In genomic region chr7:55969391-55969790, GRCh38 we compare ENCODE assay signal across 33 cellular contexts. TPM values are rescaled to one million over a fixed set of nuclear protein-coding genes. Genes with fewer than 3 reads are reported as not detected.
DNase-seq lines count a peak whose midpoint lies in the region; ATAC-seq and TF ChIP-seq lines count a peak whose summit lies in the region.
"Had no signal": no experiment of that assay in that cellular context is flagged by ENCODE, and none has a peak within 500 bp of the region (broad histone marks: within the 10 kb centered on the region; RNA-seq: fewer than 3 reads in every experiment).

No MANE protein-coding gene starts in this region.

- no peaks in the 10 kb centered on the region for H3K36me3 ChIP-seq in CD8-positive, alpha-beta memory T cell (ENCODE audit: insufficient read depth, low read length)
- no peaks in the 10 kb centered on the region for H3K36me3 ChIP-seq in testis (ENCODE audit: low read depth, missing control alignments)
- H3K36me3 ChIP-seq: suprapubic skin had no signal

- 88 to 93% methylated on average over 6 to 11 of the region's 11 CpGs for WGBS in testis, 2 donors

- no peaks in the 10 kb centered on the region for H3K27me3 Mint-ChIP-seq in CD8-positive, alpha-beta memory T cell
- H3K27me3 Mint-ChIP-seq in mesothelial cell of epicardium (ENCODE audit: low read depth) = no peaks in the 10 kb centered on the region
- H3K27me3 Mint-ChIP-seq in natural killer cell (ENCODE audit: low read depth in 2 of 2) = no peaks in the 10 kb centered on the region
- H3K27me3 Mint-ChIP-seq: natural killer cell treated with Interleukin-12 subunit alpha and Interleukin-12 subunit beta and Interleukin-15 and Interleukin-18, amount 100 ng/mL, for 72 hours had no signal

- peak overlapping the region in 2 of 7 donors; percentile 24 to 71 for H3K4me3 Mint-ChIP-seq in CD8-positive, alpha-beta memory T cell
- no peak overlapping the region for H3K4me3 Mint-ChIP-seq in mesothelial cell of epicardium
- H3K4me3 Mint-ChIP-seq in natural killer cell = no peak overlapping the region
- H3K4me3 Mint-ChIP-seq: CD14-positive monocyte; HFFc6; natural killer cell treated with Interleukin-12 subunit alpha and Interleukin-12 subunit beta and Interleukin-15 and Interleukin-18, amount 100 ng/mL, for 72 hours had no signal

- no peak overlapping the region for H3K4me3 ChIP-seq in CD8-positive, alpha-beta memory T cell (ENCODE audit: low read length)
- no peak overlapping the region for H3K4me3 ChIP-seq in testis
- H3K4me3 ChIP-seq: esophagus squamous epithelium, hepatocyte, lung, mucosa of descending colon, SJSA1, suprapubic skin had no signal

- H3K27ac ChIP-seq in CD8-positive, alpha-beta memory T cell (ENCODE audit: low read depth, low read length) = no peak overlapping the region
- H3K27ac ChIP-seq in testis = no peak overlapping the region
- H3K27ac ChIP-seq: 22Rv1, esophagus squamous epithelium, foreskin keratinocyte, hepatocyte, SJSA1, suprapubic skin, WERI-Rb-1 had no signal

- TF ChIP-seq CTCF in mesothelial cell of epicardium (IDR thresholded peaks at IDR 0.05; ENCODE audit: unreplicated experiment) (no peak), natural killer cell (IDR thresholded peaks at IDR 0.05) (no peak), testis (IDR thresholded peaks at IDR 0.05) (no peak)

- TF ChIP-seq POLR2A in testis (IDR thresholded peaks at IDR 0.05) = no peak

- peaks cover 34 to 57% (median 55%) of the 10 kb centered on the region in 3 donors for H3K4me1 Mint-ChIP-seq in CD8-positive, alpha-beta memory T cell
- H3K4me1 Mint-ChIP-seq in mesothelial cell of epicardium (peaks cover 19% of the 10 kb centered on the region), natural killer cell (peaks cover 17 to 31% of the 10 kb centered on the region in 2 donors)

- H3K9me3 Mint-ChIP-seq in CD8-positive, alpha-beta memory T cell = no peaks in the 10 kb centered on the region
- H3K9me3 Mint-ChIP-seq in mesothelial cell of epicardium (no peaks in the 10 kb centered on the region), natural killer cell (no peaks in the 10 kb centered on the region)
- H3K9me3 Mint-ChIP-seq: brain; CD14-positive monocyte; HFFc6; natural killer cell treated with Interleukin-12 subunit alpha and Interleukin-12 subunit beta and Interleukin-15 and Interleukin-18, amount 100 ng/mL, for 72 hours had no signal

- DNase-seq in DMS53 (lab: John Stamatoyannopoulos, UW) (peak; percentile 69), DMS53 treated with DMSO at 0.1 percent for 48 hours (lab: John Stamatoyannopoulos, UW; ENCODE audit: unreplicated experiment) (no peak), SHP77 (lab: John Stamatoyannopoulos, UW) (peak; percentile 35 to 62), mesothelial cell of epicardium (ENCODE audit: low spot score in 2 of 2, unreplicated experiment in 2 of 2) (no peak), NOMO-1 treated with DMSO at 0.1 percent for 48 hours (lab: John Stamatoyannopoulos, UW; ENCODE audit: unreplicated experiment) (no peak), natural killer cell (no peak), testis (no peak)
- DNase-seq in CD8-positive, alpha-beta memory T cell = no peak
- DNase-seq: activated CD4-positive, alpha-beta T cell treated with anti-CD3 and anti-CD28 coated beads for 48 hours; activated gamma-delta T cell treated with Interleukin-2 at 50 U/mL for 16 hours; activated T-cell treated with anti-CD3 and anti-CD28 coated beads, Interleukin-2, amount 50 U/mL, for 1 hour; amniotic stem cell; cerebellar nuclear complex; esophagus squamous epithelium; foreskin keratinocyte; HFFc6; IMR-90; mucosa of descending colon; NCI-H1048; NCI-H1694; NCI-H2171; NCI-H526; small intestine; stimulated activated naive CD4-positive, alpha-beta T cell treated with Interleukin-2 at 50 U/mL for 16 hours; WERI-Rb-1 had no signal

- CTCF ChIA-PET in CD8-positive, alpha-beta memory T cell (lab: Charles Lee) = no interaction called here

- no peaks in the 10 kb centered on the region for H3K9me3 ChIP-seq in CD8-positive, alpha-beta memory T cell (ENCODE audit: low read length)
- no peaks in the 10 kb centered on the region for H3K9me3 ChIP-seq in testis
- H3K9me3 ChIP-seq: esophagus squamous epithelium, mucosa of descending colon, SJSA1, suprapubic skin had no signal

- intact Hi-C loops in natural killer cell (cut with micrococcal nuclease) (loop anchor here (10.0 kb wide), 1 partner anchor 435 kb away; no protein-coding TSS in a partner anchor), testis (cut with DNase I; ENCODE audit: low total_unique reads) (no loop called here)

- no peaks in the 10 kb centered on the region for H3K27me3 ChIP-seq in CD8-positive, alpha-beta memory T cell (ENCODE audit: insufficient read depth, low read length, poor library complexity, severe bottlenecking)
- H3K27me3 ChIP-seq in testis = no peaks in the 10 kb centered on the region
- H3K27me3 ChIP-seq: esophagus squamous epithelium, foreskin keratinocyte, hepatocyte, SJSA1, suprapubic skin had no signal

- POLR2A ChIA-PET in CD8-positive, alpha-beta memory T cell (lab: Charles Lee) = no interaction called here

- no peak for ATAC-seq in natural killer cell
- ATAC-seq: foreskin keratinocyte; mucosa of descending colon; natural killer cell treated with Interleukin-12 subunit alpha and Interleukin-12 subunit beta and Interleukin-15 and Interleukin-18, amount 100 ng/mL, for 72 hours had no signal

- no peaks in the 10 kb centered on the region for H3K4me1 ChIP-seq in CD8-positive, alpha-beta memory T cell (ENCODE audit: insufficient read depth, low read length)
- peaks cover 13% of the 10 kb centered on the region for H3K4me1 ChIP-seq in testis
- H3K4me1 ChIP-seq: foreskin keratinocyte had no signal

- peak overlapping the region in 5 of 8 donors; percentile 44 to 64 (median 57) for H3K27ac Mint-ChIP-seq in CD8-positive, alpha-beta memory T cell
- H3K27ac Mint-ChIP-seq in mesothelial cell of epicardium (peak overlapping the region; percentile 18), natural killer cell (peak overlapping the region in 1 of 2 donors; percentile 1)
- H3K27ac Mint-ChIP-seq: HFFc6 had no signal

- peaks cover 3 to 18% (median 7%) of the 10 kb centered on the region in 3 donors for H3K36me3 Mint-ChIP-seq in CD8-positive, alpha-beta memory T cell
- H3K36me3 Mint-ChIP-seq in mesothelial cell of epicardium (peaks cover 18% of the 10 kb centered on the region), natural killer cell (no peaks in the 10 kb centered on the region)
- H3K36me3 Mint-ChIP-seq: natural killer cell treated with Interleukin-12 subunit alpha and Interleukin-12 subunit beta and Interleukin-15 and Interleukin-18, amount 100 ng/mL, for 72 hours had no signal

RNA-seq across cellular contexts. Expression of gene NIPSNAP2, which starts 5.0 kb away (rescaled TPM):
- 10 to 100 TPM; 42.2 to 46.5 TPM for total RNA-seq in CD8-positive, alpha-beta memory T cell
- polyA plus RNA-seq in CD8-positive, alpha-beta memory T cell = 36.4 TPM
- total RNA-seq in mesothelial cell of epicardium = 59.9 to 63.4 TPM (median 62.8 TPM) in 3 replicates
- total RNA-seq in natural killer cell = 10 to 100 TPM; 35.9 to 44.8 (median 42.8) TPM
- 100 to 1,000 TPM in 1 of 2 donors, 10 to 100 TPM in 1; 90.2 to 136 TPM for total RNA-seq in testis
- polyA plus RNA-seq in testis (ENCODE audit: insufficient read depth, low read depth, low replicate concordance) = 41.1 TPM

RNA-seq across cellular contexts. Expression of gene MRPS17, which starts 17.7 kb away (rescaled TPM):
- total RNA-seq in CD8-positive, alpha-beta memory T cell = 10 to 100 TPM; 34.3 to 35.5 TPM
- 19.0 TPM for polyA plus RNA-seq in CD8-positive, alpha-beta memory T cell
- 17.2 to 19.7 TPM (median 17.5 TPM) in 3 replicates for total RNA-seq in mesothelial cell of epicardium
- 10 to 100 TPM in 2 of 3 donors, 1 to 10 TPM in 1; 6.8 to 12.0 (median 10.4) TPM for total RNA-seq in natural killer cell
- 10 to 100 TPM in 1 of 2 donors, 1 to 10 TPM in 1; 8.9 to 10.7 TPM for total RNA-seq in testis
- 19.7 TPM for polyA plus RNA-seq in testis (ENCODE audit: insufficient read depth, low read depth, low replicate concordance)

Comparison
In these comparisons a context has a peak if more than half of its experiments do, and no peak if none do; other contexts are left out.
1. DNase-seq: peak in DMS53 (single experiment) and SHP77 (2 of 2); none in DMS53 treated with DMSO at 0.1 percent for 48 hours (single experiment), CD8-positive, alpha-beta memory T cell (0 of 5), mesothelial cell of epicardium (0 of 2), NOMO-1 treated with DMSO at 0.1 percent for 48 hours (single experiment), natural killer cell (single experiment) and testis (single experiment).